ENCODE assay signal across 18 cellular contexts in genomic region chr15:52012210-52012609, GRCh38. TPM values are rescaled to one million over a fixed set of nuclear protein-coding genes. Genes with fewer than 3 reads are reported as not detected.
A peak's percentile ranks its signal among the peaks of the same experiment; 100 is the strongest.
DNase-seq lines count a peak whose midpoint lies in the region; ATAC-seq and TF ChIP-seq lines count a peak whose summit lies in the region.
"Had no signal": no experiment of that assay in that cellular context is flagged by ENCODE, and none has a peak within 500 bp of the region (broad histone marks: within the 10 kb centered on the region; RNA-seq: fewer than 3 reads in every experiment).

No MANE protein-coding gene starts in this region.

- H3K4me1 ChIP-seq in left ventricle myocardium inferior, result peaks cover 53% of the 10 kb centered on the region
- H3K4me1 ChIP-seq in right atrium auricular region, result peaks cover 0 to 14% of the 10 kb centered on the region in 2 donors
- H3K4me1 ChIP-seq in uterus, result no peaks in the 10 kb centered on the region

- peak overlapping the region; percentile 12 for H3K27ac Mint-ChIP-seq in activated T-helper 2 cell treated with anti-CD3 and anti-CD28 coated beads, Interferon-gamma antibody, Interleukin-2, Interleukin-4, amounts not matched to agents 10 μg/mL and 5 μg/mL and 100 μg/mL, durations not matched to agents 14 hours and 24 hours and 36 hours
- H3K27ac Mint-ChIP-seq: nephron progenitor cell, T-cell had no signal

- H3K9me3 Mint-ChIP-seq in activated T-helper 2 cell treated with anti-CD3 and anti-CD28 coated beads, Interferon-gamma antibody, Interleukin-2, Interleukin-4, amounts not matched to agents 10 μg/mL and 5 μg/mL and 100 μg/mL, durations not matched to agents 14 hours and 24 hours and 36 hours, result no peaks in the 10 kb centered on the region
- H3K9me3 Mint-ChIP-seq: activated naive CD4-positive, alpha-beta T cell treated with anti-CD3 and anti-CD28 coated beads, Interleukin-2, amount 50 U/mL, for 72 hours; nephron progenitor cell; T-cell had no signal

- peak overlapping the region; percentile 61 for H3K27ac ChIP-seq in left ventricle myocardium inferior (replicated peaks)
- no peak overlapping the region for H3K27ac ChIP-seq in right atrium auricular region
- peak overlapping the region; percentile 62 for H3K27ac ChIP-seq in layer of hippocampus (ENCODE audit: low read depth, low read length)
- H3K27ac ChIP-seq in uterus, result peak overlapping the region; percentile 1 to 68
- H3K27ac ChIP-seq: thoracic aorta had no signal

- no peaks in the 10 kb centered on the region for H3K36me3 ChIP-seq in left ventricle myocardium inferior
- no peaks in the 10 kb centered on the region for H3K36me3 ChIP-seq in right atrium auricular region
- no peaks in the 10 kb centered on the region for H3K36me3 ChIP-seq in uterus
- H3K36me3 ChIP-seq: thoracic aorta had no signal

- no peak for TF ChIP-seq POLR2A in uterus (IDR thresholded peaks at IDR 0.05)

- H3K27me3 ChIP-seq in left ventricle myocardium inferior (ENCODE audit: low read depth), result no peaks in the 10 kb centered on the region
- no peaks in the 10 kb centered on the region for H3K27me3 ChIP-seq in right atrium auricular region
- no peaks in the 10 kb centered on the region for H3K27me3 ChIP-seq in layer of hippocampus (ENCODE audit: control insufficient read depth, insufficient read depth, low read length)
- no peaks in the 10 kb centered on the region for H3K27me3 ChIP-seq in uterus
- H3K27me3 ChIP-seq: foreskin keratinocyte had no signal

- DNase-seq in left ventricle myocardium inferior (no peak), right atrium auricular region (ENCODE audit: low spot score) (no peak), uterus (no peak), head of caudate nucleus (no peak)
- DNase-seq in activated T-helper 2 cell treated with anti-CD3 and anti-CD28 coated beads, Interferon-gamma antibody, Interleukin-2, Interleukin-4, amounts not matched to agents 10 μg/mL and 5 μg/mL and 100 μg/mL, durations not matched to agents 14 hours and 24 hours and 36 hours (ENCODE audit: low spot score), result no peak
- DNase-seq: activated CD4-positive, alpha-beta T cell treated with anti-CD3 and anti-CD28 coated beads, Interleukin-2, amount 50 U/mL, for 48 hours; AML-193; cortex of kidney; foreskin keratinocyte; NCI-H1048; nephron progenitor cell; SIG-M5; stimulated activated CD4-positive, alpha-beta T cell treated with anti-CD3 and anti-CD28 coated beads, Interleukin-12 subunit alpha, Interleukin-12 subunit beta, amount 100 ng/mL, for 4 hours; T-cell had no signal

- H3K4me3 ChIP-seq in left ventricle myocardium inferior (no peak overlapping the region), right atrium auricular region (no peak overlapping the region), uterus (no peak overlapping the region)
- H3K4me3 ChIP-seq: thoracic aorta had no signal

- TF ChIP-seq CTCF in left ventricle myocardium inferior (IDR thresholded peaks at IDR 0.05; ENCODE audit: borderline replicate concordance) (no peak), right atrium auricular region (IDR thresholded peaks at IDR 0.05) (no peak), uterus (IDR thresholded peaks at IDR 0.05) (no peak)

- ATAC-seq in GM18511 (IDR thresholded peaks at IDR 0.05; ENCODE audit: unreplicated experiment), result no peak
- ATAC-seq: T-cell had no signal

- H3K9me3 ChIP-seq in left ventricle myocardium inferior (replicated peaks) (no peaks in the 10 kb centered on the region), right atrium auricular region (no peaks in the 10 kb centered on the region), uterus (no peaks in the 10 kb centered on the region)
- H3K9me3 ChIP-seq: thoracic aorta had no signal

- intact Hi-C loops in left ventricle myocardium inferior (cut with micrococcal nuclease) (no loop called here), uterus (cut with DNase I; ENCODE audit: low total_unique reads) (no loop called here), head of caudate nucleus (cut with DNase I) (no loop called here)
- intact Hi-C loops in activated T-helper 2 cell treated with anti-CD3 and anti-CD28 coated beads, Interferon-gamma antibody, Interleukin-2, Interleukin-4, amounts not matched to agents 10 μg/mL and 5 μg/mL and 100 μg/mL, durations not matched to agents 14 hours and 24 hours and 36 hours (cut with micrococcal nuclease), result no loop called here

- no peaks in the 10 kb centered on the region for H3K36me3 Mint-ChIP-seq in activated T-helper 2 cell treated with anti-CD3 and anti-CD28 coated beads, Interferon-gamma antibody, Interleukin-2, Interleukin-4, amounts not matched to agents 10 μg/mL and 5 μg/mL and 100 μg/mL, durations not matched to agents 14 hours and 24 hours and 36 hours (ENCODE audit: low read depth)
- H3K36me3 Mint-ChIP-seq: activated naive CD4-positive, alpha-beta T cell treated with anti-CD3 and anti-CD28 coated beads, Interleukin-2, amount 50 U/mL, for 72 hours; T-cell had no signal

- H3K27me3 Mint-ChIP-seq in activated T-helper 2 cell treated with anti-CD3 and anti-CD28 coated beads, Interferon-gamma antibody, Interleukin-2, Interleukin-4, amounts not matched to agents 10 μg/mL and 5 μg/mL and 100 μg/mL, durations not matched to agents 14 hours and 24 hours and 36 hours (ENCODE audit: low read depth), result no peaks in the 10 kb centered on the region
- H3K27me3 Mint-ChIP-seq: T-cell had no signal

- H3K4me3 Mint-ChIP-seq in activated T-helper 2 cell treated with anti-CD3 and anti-CD28 coated beads, Interferon-gamma antibody, Interleukin-2, Interleukin-4, amounts not matched to agents 10 μg/mL and 5 μg/mL and 100 μg/mL, durations not matched to agents 14 hours and 24 hours and 36 hours (ENCODE audit: low read depth), result no peak overlapping the region
- H3K4me3 Mint-ChIP-seq: nephron progenitor cell, T-cell had no signal

- peaks cover 53% of the 10 kb centered on the region for H3K4me1 Mint-ChIP-seq in activated T-helper 2 cell treated with anti-CD3 and anti-CD28 coated beads, Interferon-gamma antibody, Interleukin-2, Interleukin-4, amounts not matched to agents 10 μg/mL and 5 μg/mL and 100 μg/mL, durations not matched to agents 14 hours and 24 hours and 36 hours (ENCODE audit: low read depth)

RNA-seq across cellular contexts. Expression of gene MAPK6, which starts 6.8 kb away (rescaled TPM):
- 19.2 TPM for total RNA-seq in left ventricle myocardium inferior
- 10 to 100 TPM; 11.6 to 13.4 TPM for total RNA-seq in right atrium auricular region
- 55.8 and 58.7 TPM in 2 replicates for total RNA-seq in activated T-helper 2 cell treated with anti-CD3 and anti-CD28 coated beads, Interferon-gamma antibody, Interleukin-2, Interleukin-4, amounts not matched to agents 10 μg/mL and 5 μg/mL and 100 μg/mL, durations not matched to agents 14 hours and 24 hours and 36 hours
- total RNA-seq in uterus, result 10 to 100 TPM; 11.5 to 47.1 (median 30.0) TPM

RNA-seq across cellular contexts. Expression of gene LEO1, which starts 40.6 kb away (rescaled TPM):
- total RNA-seq in left ventricle myocardium inferior (9.7 TPM), right atrium auricular region (10 to 100 TPM in 1 of 2 donors, 1 to 10 TPM in 1; 9.0 to 10.6 TPM), uterus (10 to 100 TPM in 3 of 4 donors, 1 to 10 TPM in 1; 8.6 to 45.3 (median 27.8) TPM)
- 38.2 TPM in 2 replicates for total RNA-seq in activated T-helper 2 cell treated with anti-CD3 and anti-CD28 coated beads, Interferon-gamma antibody, Interleukin-2, Interleukin-4, amounts not matched to agents 10 μg/mL and 5 μg/mL and 100 μg/mL, durations not matched to agents 14 hours and 24 hours and 36 hours

Comparison
In these comparisons a context has a peak if more than half of its experiments do, and no peak if none do; other contexts are left out.
1. H3K27ac ChIP-seq: peak in left ventricle myocardium inferior (single experiment), layer of hippocampus (single experiment) and uterus (2 of 2); none in right atrium auricular region (0 of 2).